ENCODE assay signal across 20 cellular contexts in the genomic region with DNA sequence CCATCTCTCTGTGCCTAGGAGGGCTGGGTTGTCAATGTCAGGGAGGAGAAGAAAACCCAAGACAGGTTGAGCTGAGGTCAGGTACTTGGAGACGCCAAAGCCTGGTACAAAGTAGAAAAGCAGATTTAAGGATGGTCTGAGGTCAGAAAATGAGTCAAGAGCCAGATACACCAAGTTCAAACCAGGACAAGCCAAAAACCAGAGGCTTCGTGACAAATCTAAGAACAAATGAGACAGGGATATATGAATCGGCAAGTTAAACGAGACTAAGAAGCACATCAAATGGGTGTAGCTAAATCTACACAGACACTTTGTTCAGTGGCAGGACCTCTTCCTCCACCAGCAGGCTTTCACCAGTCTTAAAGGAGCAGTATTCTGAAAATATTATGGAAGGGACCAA. TPM values are rescaled to one million over a fixed set of nuclear protein-coding genes. Genes with fewer than 3 reads are reported as not detected.
DNase-seq lines count a peak whose midpoint lies in the region; ATAC-seq and TF ChIP-seq lines count a peak whose summit lies in the region.
"Had no signal": no experiment of that assay in that cellular context is flagged by ENCODE, and none has a peak within 500 bp of the region (broad histone marks: within the 10 kb centered on the region; RNA-seq: fewer than 3 reads in every experiment).

No MANE protein-coding gene starts in this region.

- ATAC-seq in activated T-cell treated with anti-CD3 and anti-CD28 coated beads, Interleukin-2, amount 50 U/mL, for 72 hours (replicated peaks in 1 of 2), result peak; percentile 72 to 76
- ATAC-seq in GM19023 (IDR thresholded peaks at IDR 0.05; ENCODE audit: unreplicated experiment), result no peak
- ATAC-seq: pancreas had no signal

- H3K4me1 Mint-ChIP-seq in activated T-cell treated with anti-CD3 and anti-CD28 coated beads, Interleukin-2, amount 50 U/mL, for 72 hours (ENCODE audit: low read depth), result peaks cover 51% of the 10 kb centered on the region
- H3K4me1 Mint-ChIP-seq in glutamatergic neuron (ENCODE audit: low read depth, unreplicated experiment), result peaks cover 47% of the 10 kb centered on the region

- no peak for TF ChIP-seq CTCF in glutamatergic neuron (IDR thresholded peaks at IDR 0.05; ENCODE audit: partially characterized antibody, unreplicated experiment)

- H3K36me3 Mint-ChIP-seq in activated T-cell treated with anti-CD3 and anti-CD28 coated beads, Interleukin-2, amount 50 U/mL, for 72 hours (ENCODE audit: insufficient read depth in 2 of 2), result peaks cover 4% of the 10 kb centered on the region in 2 donors
- H3K36me3 Mint-ChIP-seq in glutamatergic neuron (ENCODE audit: unreplicated experiment), result no peaks in the 10 kb centered on the region
- H3K36me3 Mint-ChIP-seq: naive B cell had no signal

- no peaks in the 10 kb centered on the region for H3K9me3 Mint-ChIP-seq in activated T-cell treated with anti-CD3 and anti-CD28 coated beads, Interleukin-2, amount 50 U/mL, for 72 hours
- peaks cover 5% of the 10 kb centered on the region for H3K9me3 Mint-ChIP-seq in glutamatergic neuron (ENCODE audit: unreplicated experiment)
- H3K9me3 Mint-ChIP-seq: naive B cell had no signal

- peak in 1 of 2 donors; percentile 3 for DNase-seq in activated T-cell treated with anti-CD3 and anti-CD28 coated beads, Interleukin-2, amount 50 U/mL, for 72 hours
- DNase-seq in activated T-cell treated with anti-CD3 and anti-CD28 coated beads, Interleukin-2, amount 50 U/mL, for 48 hours, result no peak
- DNase-seq in RPMI7951 (ENCODE audit: low read depth) (peak; percentile 53), glutamatergic neuron (no peak), stromal cell of bone marrow (ENCODE audit: low read depth) (peak; percentile 20), NCI-H2029 treated with DMSO at 0.1 percent for 48 hours (lab: John Stamatoyannopoulos, UW) (no peak), NCI-H187 (lab: John Stamatoyannopoulos, UW) (no peak)
- DNase-seq: dermis blood vessel endothelial cell, DMS53, foreskin fibroblast, HCEC 1CT, naive B cell, NCI-H187 treated with DMSO at 0.1 percent for 48 hours, pancreas, SW 1271 had no signal

- no peak overlapping the region for H3K4me3 Mint-ChIP-seq in activated T-cell treated with anti-CD3 and anti-CD28 coated beads, Interleukin-2, amount 50 U/mL, for 72 hours
- peak overlapping the region; percentile 55 for H3K4me3 Mint-ChIP-seq in glutamatergic neuron (ENCODE audit: unreplicated experiment)
- H3K4me3 Mint-ChIP-seq: naive B cell had no signal

- H3K27ac Mint-ChIP-seq in activated T-cell treated with anti-CD3 and anti-CD28 coated beads, Interleukin-2, amount 50 U/mL, for 72 hours, result no peak overlapping the region
- H3K27ac Mint-ChIP-seq in glutamatergic neuron (ENCODE audit: unreplicated experiment), result peak overlapping the region; percentile 98

- H3K27me3 Mint-ChIP-seq in activated T-cell treated with anti-CD3 and anti-CD28 coated beads, Interleukin-2, amount 50 U/mL, for 72 hours (ENCODE audit: low read depth), result peaks cover 22% of the 10 kb centered on the region
- H3K27me3 Mint-ChIP-seq in glutamatergic neuron (ENCODE audit: unreplicated experiment), result peaks cover 4% of the 10 kb centered on the region

RNA-seq across cellular contexts. Expression of gene C7orf33, which starts 34.2 kb away (rescaled TPM):
- total RNA-seq in activated T-cell treated with anti-CD3 and anti-CD28 coated beads, Interleukin-2, amount 50 U/mL, for 72 hours, result not detected
- not detected in 2 replicates for total RNA-seq in RPMI7951 (2014; rRNA removed; shearing (Covaris generic))
- not detected for total RNA-seq in glutamatergic neuron (ENCODE audit: unreplicated experiment)
- total RNA-seq: cardiac septum, dermis blood vessel endothelial cell, kidney epithelial cell, NCI-H460, pancreas, subcutaneous adipose tissue had no signal

Comparison
In these comparisons a context has a peak if more than half of its experiments do, and no peak if none do; other contexts are left out.
1. DNase-seq: peak in RPMI7951 (single experiment) and stromal cell of bone marrow (single experiment); none in activated T-cell treated with anti-CD3 and anti-CD28 coated beads, Interleukin-2, amount 50 U/mL, for 48 hours (0 of 2), glutamatergic neuron (single experiment), NCI-H2029 treated with DMSO at 0.1 percent for 48 hours (single experiment) and NCI-H187 (0 of 2).